In the genomic region with DNA sequence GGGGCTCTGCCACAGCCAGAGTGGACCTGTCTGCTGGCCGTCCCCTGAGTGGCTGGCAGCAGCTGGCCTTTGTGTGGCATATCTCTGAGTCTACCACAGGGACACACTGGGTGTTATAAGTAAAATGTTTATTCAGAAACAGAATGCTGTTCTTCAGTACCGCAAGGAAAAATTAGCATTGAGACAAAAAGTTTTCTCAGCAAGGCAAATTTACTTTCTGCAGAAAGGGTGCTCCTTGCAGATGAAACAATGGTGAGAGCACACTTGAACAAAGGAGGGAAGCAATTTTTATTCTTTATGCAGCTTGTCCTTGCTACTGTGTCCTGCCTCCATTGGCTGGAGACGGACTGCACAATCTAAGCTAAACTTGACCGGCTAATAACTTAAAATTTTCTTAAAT, we compare ENCODE assay signal across 27 cellular contexts. TPM values are rescaled to one million over a fixed set of nuclear protein-coding genes. Genes with fewer than 3 reads are reported as not detected.
DNase-seq lines count a peak whose midpoint lies in the region; ATAC-seq and TF ChIP-seq lines count a peak whose summit lies in the region.
"Had no signal": no experiment of that assay in that cellular context is flagged by ENCODE, and none has a peak within 500 bp of the region (broad histone marks: within the 10 kb centered on the region; RNA-seq: fewer than 3 reads in every experiment).

No MANE protein-coding gene starts in this region.

- no peaks in the 10 kb centered on the region for H3K79me2 ChIP-seq in hepatocyte

- TF ChIP-seq CTCF in 22Rv1 (IDR thresholded peaks at IDR 0.05) (no peak), hepatocyte (IDR thresholded peaks at IDR 0.05; ENCODE audit: poor library complexity) (no peak)

- H2AFZ ChIP-seq in hepatocyte = no peak overlapping the region

- DNase-seq in OCI-M1 (lab: John Stamatoyannopoulos, UW) (peak; percentile 11), hepatocyte (ENCODE audit: low spot score) (no peak)
- DNase-seq: ACHN; activated CD8-positive, alpha-beta memory T cell treated with anti-CD3 and anti-CD28 coated beads, Interleukin-2, amount 50 U/mL, for 48 hours; activated effector memory CD4-positive, alpha-beta T cell treated with anti-CD3 and anti-CD28 coated beads, Interleukin-2, amount 50 U/mL, for 16 hours; DMS153; dorsolateral prefrontal cortex; GDM1; naive thymus-derived CD4-positive, alpha-beta T cell; NCI-H1436; NCI-H82; PC-3; posterior cingulate gyrus; SIG-M5; T-helper 1 cell had no signal

- peak overlapping the region; percentile 54 for H3K4me2 ChIP-seq in hepatocyte

- 90% methylated on average over 4 of the region's 4 CpGs for WGBS in hepatocyte (ENCODE audit: low lambda C conversion rate, missing lambda C conversion rate)

- no peak for ATAC-seq in GM18519 (IDR thresholded peaks at IDR 0.05; ENCODE audit: low FRiP score, unreplicated experiment)
- no peak for ATAC-seq in GM21367 (IDR thresholded peaks at IDR 0.05; ENCODE audit: unreplicated experiment)
- ATAC-seq in GM18909 (IDR thresholded peaks at IDR 0.05; ENCODE audit: poor library complexity, unreplicated experiment) = no peak
- ATAC-seq: esophagus mucosa; gastroesophageal sphincter; naive thymus-derived CD4-positive, alpha-beta T cell; PC-3 had no signal

- H3K4me1 ChIP-seq in hepatocyte (ENCODE audit: insufficient read depth) = peaks cover 23% of the 10 kb centered on the region
- H3K4me1 ChIP-seq: gastroesophageal sphincter had no signal

- peak overlapping the region; percentile 73 for H3K27ac ChIP-seq in 22Rv1
- peak overlapping the region; percentile 90 for H3K27ac ChIP-seq in hepatocyte
- H3K27ac ChIP-seq: dorsolateral prefrontal cortex, gastroesophageal sphincter had no signal

- no peaks in the 10 kb centered on the region for H3K9me2 ChIP-seq in hepatocyte (replicated peaks; ENCODE audit: insufficient read depth)

- H4K20me1 ChIP-seq in hepatocyte (ENCODE audit: insufficient read depth, poor library complexity, severe bottlenecking) = no peaks in the 10 kb centered on the region

- H3K36me3 ChIP-seq in hepatocyte (replicated peaks; ENCODE audit: insufficient read depth, low read depth) = no peaks in the 10 kb centered on the region
- H3K36me3 ChIP-seq: gastroesophageal sphincter had no signal

- H3K4me3 ChIP-seq in hepatocyte = no peak overlapping the region
- H3K4me3 ChIP-seq: dorsolateral prefrontal cortex, gastroesophageal sphincter had no signal

- no peaks in the 10 kb centered on the region for H3K9me3 ChIP-seq in hepatocyte (ENCODE audit: low read depth)

- no peaks in the 10 kb centered on the region for H3K27me3 ChIP-seq in hepatocyte
- H3K27me3 ChIP-seq: dorsolateral prefrontal cortex, gastroesophageal sphincter had no signal

RNA-seq across cellular contexts. Expression of gene TMEM89, which starts 4.0 kb away (rescaled TPM):
- not detected in 2 replicates for total RNA-seq in hepatocyte
- polyA plus RNA-seq in hepatocyte = not detected in 2 replicates
- total RNA-seq: bronchial epithelial cell; dorsolateral prefrontal cortex; esophagus mucosa; gastroesophageal sphincter; M059J; naive thymus-derived CD4-positive, alpha-beta T cell; PC-3; skeletal muscle tissue; urinary bladder had no signal
- polyA plus RNA-seq: adipose tissue; CD14-positive monocyte; naive thymus-derived CD4-positive, alpha-beta T cell; urinary bladder had no signal

RNA-seq across cellular contexts. Expression of gene UQCRC1, which starts 8.1 kb away (rescaled TPM):
- total RNA-seq in hepatocyte = 308 and 352 TPM in 2 replicates
- polyA plus RNA-seq in hepatocyte = 405 and 411 TPM in 2 replicates

RNA-seq across cellular contexts. Expression of gene SLC26A6, which starts 17.7 kb away (rescaled TPM):
- 42.0 and 56.6 TPM in 2 replicates for total RNA-seq in hepatocyte
- polyA plus RNA-seq in hepatocyte = 53.7 and 60.9 TPM in 2 replicates

RNA-seq across cellular contexts. Expression of gene COL7A1, which starts 22.4 kb away (rescaled TPM):
- 5.7 and 17.4 TPM in 2 replicates for total RNA-seq in hepatocyte
- 19.6 and 24.7 TPM in 2 replicates for polyA plus RNA-seq in hepatocyte
- polyA plus RNA-seq: naive thymus-derived CD4-positive, alpha-beta T cell had no signal

RNA-seq across cellular contexts. Expression of gene CELSR3, which starts 45.1 kb away (rescaled TPM):
- total RNA-seq in hepatocyte = 1.6 and 1.8 TPM in 2 replicates
- 1.9 TPM in 2 replicates for polyA plus RNA-seq in hepatocyte
- polyA plus RNA-seq: CD14-positive monocyte had no signal
